In genomic region chr1:115088871-115089442, GRCh38 we compare ENCODE assay signal across 8 cellular contexts. TPM values are rescaled to one million over a fixed set of nuclear protein-coding genes. Genes with fewer than 3 reads are reported as not detected.
DNase-seq lines count a peak whose midpoint lies in the region; ATAC-seq, FAIRE-seq and TF ChIP-seq lines count a peak whose summit lies in the region.

No MANE protein-coding gene starts in this region.

- H3K79me2 ChIP-seq in astrocyte (ENCODE audit: insufficient read depth, low read length) = no peaks in the 10 kb centered on the region

- H3K27me3 Mint-ChIP-seq in astrocyte (ENCODE audit: low read depth, unreplicated experiment) = no peaks in the 10 kb centered on the region

- no peak for TF ChIP-seq CTCF in astrocyte (IDR thresholded peaks at IDR 0.05; ENCODE audit: insufficient read depth, low read depth, low read length)

- peak overlapping the region; percentile 68 for H3K4me3 ChIP-seq in astrocyte (ENCODE audit: insufficient read depth, low read depth, low read length)
- peak overlapping the region; percentile 39 to 81 (median 64) for H3K4me3 ChIP-seq in subcutaneous abdominal adipose tissue (ENCODE audit: low read depth in 1 of 5, low read length in 5 of 5)

- H3K27me3 ChIP-seq in astrocyte (ENCODE audit: insufficient read depth, low read length) (peaks cover 3% of the 10 kb centered on the region), subcutaneous abdominal adipose tissue (ENCODE audit: control insufficient read depth in 5 of 5, insufficient read depth in 4 of 5, low read length in 5 of 5) (peaks cover 0 to 4% (median 0%) of the 10 kb centered on the region in 5 donors)

- H3K4me1 ChIP-seq in astrocyte (ENCODE audit: insufficient read depth, low read length) (peaks cover 14% of the 10 kb centered on the region), subcutaneous abdominal adipose tissue (ENCODE audit: control insufficient read depth in 5 of 5, insufficient read depth in 5 of 5, low read length in 5 of 5) (peaks cover 4 to 32% (median 17%) of the 10 kb centered on the region in 5 donors)

- peaks cover 2% of the 10 kb centered on the region for H3K36me3 Mint-ChIP-seq in astrocyte (ENCODE audit: low read depth, unreplicated experiment)

- peak overlapping the region; percentile 97 for H3K4me2 ChIP-seq in astrocyte (ENCODE audit: low read length)

- H3K9me3 Mint-ChIP-seq in astrocyte (ENCODE audit: unreplicated experiment) = no peaks in the 10 kb centered on the region

- ATAC-seq in left colon (peak; percentile 8), HG02970 (IDR thresholded peaks at IDR 0.05; ENCODE audit: low FRiP score, unreplicated experiment) (no peak), HG02884 (IDR thresholded peaks at IDR 0.05; ENCODE audit: unreplicated experiment) (no peak)

- H2AFZ ChIP-seq in astrocyte (ENCODE audit: low read depth, low read length) = peak overlapping the region; percentile 42

- H3K4me1 Mint-ChIP-seq in astrocyte (ENCODE audit: low read depth, unreplicated experiment) = peaks cover 12% of the 10 kb centered on the region

- peak overlapping the region; percentile 75 for H3K9ac ChIP-seq in astrocyte (ENCODE audit: low read length)
- H3K9ac ChIP-seq in subcutaneous abdominal adipose tissue (ENCODE audit: low read length in 5 of 5) = peak overlapping the region in 2 of 5 donors; percentile 51 to 73

- intact Hi-C loops in left colon (cut with DNase I, micrococcal nuclease) = no loop called here

- H3K27ac Mint-ChIP-seq in astrocyte (ENCODE audit: unreplicated experiment) = no peak overlapping the region

- H3K4me3 Mint-ChIP-seq in astrocyte (ENCODE audit: unreplicated experiment) = peak overlapping the region; percentile 87

- H4K20me1 ChIP-seq in astrocyte (ENCODE audit: insufficient read depth, low read length) = no peaks in the 10 kb centered on the region

- H3K36me3 ChIP-seq in astrocyte (ENCODE audit: insufficient read depth, low read length) (no peaks in the 10 kb centered on the region), subcutaneous abdominal adipose tissue (ENCODE audit: control insufficient read depth in 5 of 5, insufficient read depth in 5 of 5, low read length in 5 of 5) (no peaks in the 10 kb centered on the region)

- H3K9me3 ChIP-seq in astrocyte (ENCODE audit: insufficient read depth, low read depth, low read length) (no peaks in the 10 kb centered on the region), subcutaneous abdominal adipose tissue (ENCODE audit: control insufficient read depth in 5 of 5, low read length in 5 of 5) (no peaks in the 10 kb centered on the region)

- H3K27ac ChIP-seq in astrocyte (ENCODE audit: low read depth, low read length) (no peak overlapping the region), subcutaneous abdominal adipose tissue (ENCODE audit: low read depth, low read length) (no peak overlapping the region)

- DNase-seq in NCI-H2171 treated with DMSO at 0.1 percent for 48 hours (lab: John Stamatoyannopoulos, UW) (peak; percentile 54), NCI-H2171 (lab: John Stamatoyannopoulos, UW) (no peak), astrocyte (ENCODE audit: low read depth) (no peak), left colon (no peak), HT-29 (ENCODE audit: low spot score) (no peak)

- FAIRE-seq in astrocyte (lab: Jason Lieb, UNC) = no peak

RNA-seq across cellular contexts. Expression of gene TSPAN2, which starts 0.3 kb away (rescaled TPM):
- total RNA-seq in astrocyte = 23.7 and 32.8 TPM in 2 replicates
- total RNA-seq in left colon = 10 to 100 TPM in 1 of 2 donors, 1 to 10 TPM in 1; 3.3 to 12.1 TPM
- 0.05 and 0.23 TPM in 2 replicates for total RNA-seq in HT-29 (2014; rRNA removed; shearing (Covaris generic))

RNA-seq across cellular contexts. Expression of gene TSHB, which starts 59.3 kb away (rescaled TPM):
- not detected in 2 replicates for total RNA-seq in astrocyte
- not detected for total RNA-seq in left colon
- total RNA-seq in HT-29 (2014; rRNA removed; shearing (Covaris generic)) = not detected in 2 replicates
